Comparison of ENCODE assay signal across 10 cellular contexts in the genomic region with DNA sequence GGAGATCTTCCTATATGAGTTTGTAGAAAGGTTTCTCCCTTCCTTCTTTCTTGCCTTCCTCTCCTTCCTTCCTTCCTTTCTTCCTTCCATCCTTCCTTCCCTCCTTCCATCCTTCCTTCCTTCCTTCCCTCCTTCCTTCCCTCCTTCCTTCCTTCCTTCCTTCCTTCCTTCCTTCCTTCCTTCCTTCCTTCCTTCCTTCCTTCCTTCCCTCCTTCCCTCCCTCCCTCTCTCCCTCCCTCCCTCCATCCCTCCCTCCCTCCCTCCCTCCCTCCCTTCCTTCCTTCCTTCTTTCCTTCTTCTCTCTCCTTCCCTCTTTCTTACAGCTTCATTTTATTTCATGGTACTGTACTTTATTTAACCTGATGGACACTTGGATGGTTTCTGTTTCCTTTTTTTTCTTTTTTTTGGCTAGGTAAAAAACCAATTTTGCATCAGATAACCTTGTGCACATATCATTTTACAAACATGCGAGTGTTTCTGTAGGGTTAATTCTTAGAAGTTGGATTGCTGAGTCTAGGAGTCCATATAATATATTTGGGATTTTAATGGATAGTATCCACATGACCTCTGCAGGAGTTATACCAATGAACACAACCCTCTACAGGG. TPM values are rescaled to one million over a fixed set of nuclear protein-coding genes. Genes with fewer than 3 reads are reported as not detected.
"Had no signal": no experiment of that assay in that cellular context is flagged by ENCODE, and none has a peak within 500 bp of the region (broad histone marks: within the 10 kb centered on the region; RNA-seq: fewer than 3 reads in every experiment).

No MANE protein-coding gene starts in this region.

RNA-seq across cellular contexts. Expression of gene CHP2, which starts 17.3 kb away (rescaled TPM):
- total RNA-seq: dermis microvascular lymphatic vessel endothelial cell, glomerular endothelial cell, heart right ventricle, kidney epithelial cell, left cardiac atrium, left ventricle myocardium superior, lung microvascular endothelial cell, mucosa of gallbladder had no signal

RNA-seq across cellular contexts. Expression of gene ERN2, which starts 24.5 kb away (rescaled TPM):
- total RNA-seq: dermis microvascular lymphatic vessel endothelial cell, glomerular endothelial cell, kidney epithelial cell, left ventricle myocardium superior, lung microvascular endothelial cell, mononuclear cell had no signal
- polyA plus RNA-seq: heart right ventricle, keratinocyte had no signal
